20 cellular contexts compared by ENCODE assay signal in genomic region chr4:149056615-149057014, GRCh38.
"Had no signal": no experiment of that assay in that cellular context is flagged by ENCODE, and none has a peak within 500 bp of the region (broad histone marks: within the 10 kb centered on the region; RNA-seq: fewer than 3 reads in every experiment).

No MANE protein-coding gene starts in this region.

- H3K9me3 ChIP-seq: gastrocnemius medialis, heart right ventricle, neutrophil, psoas muscle, spleen, tibial artery had no signal

- H3K4me3 Mint-ChIP-seq: dendritic cell treated with granulocyte-macrophage colony-stimulating factor and Interleukin-4, amounts not matched to agents 40 ng/mL and 50 ng/mL, for 4 days; naive thymus-derived CD4-positive, alpha-beta T cell; stimulated activated memory B cell treated with anti-CD40 and anti-IgM and Interleukin-4, amounts not matched to agents 10 μg/mL and 1 μg/mL and 100 μg/mL, for 72 hours; stimulated activated naive CD8-positive, alpha-beta T cell treated with anti-CD3 and anti-CD28 coated beads, Interleukin-15, Interleukin-2, amounts not matched to agents 100 ng/mL and 50 ng/mL, for 24 hours had no signal

- H3K36me3 ChIP-seq: gastrocnemius medialis, heart right ventricle, neutrophil, spleen, tibial artery had no signal

- H3K27me3 Mint-ChIP-seq: dendritic cell treated with granulocyte-macrophage colony-stimulating factor and Interleukin-4, amounts not matched to agents 40 ng/mL and 50 ng/mL, for 4 days; stimulated activated memory B cell treated with anti-CD40 and anti-IgM and Interleukin-4, amounts not matched to agents 10 μg/mL and 1 μg/mL and 100 μg/mL, for 72 hours had no signal

- H3K4me3 ChIP-seq: gastrocnemius medialis, heart right ventricle, lung, psoas muscle, spleen, tibial artery had no signal

- ATAC-seq: gastrocnemius medialis; heart right ventricle; left ventricle myocardium superior; naive thymus-derived CD4-positive, alpha-beta T cell; psoas muscle; sciatic nerve; stimulated activated memory B cell treated with anti-CD40 and anti-IgM and Interleukin-4, amounts not matched to agents 10 μg/mL and 1 μg/mL and 100 μg/mL, for 72 hours had no signal

- H3K9me3 Mint-ChIP-seq: dendritic cell treated with granulocyte-macrophage colony-stimulating factor and Interleukin-4, amounts not matched to agents 40 ng/mL and 50 ng/mL, for 4 days; stimulated activated memory B cell treated with anti-CD40 and anti-IgM and Interleukin-4, amounts not matched to agents 10 μg/mL and 1 μg/mL and 100 μg/mL, for 72 hours; stimulated activated naive CD8-positive, alpha-beta T cell treated with anti-CD3 and anti-CD28 coated beads, Interleukin-15, Interleukin-2, amounts not matched to agents 100 ng/mL and 50 ng/mL, for 24 hours had no signal

- H3K27ac Mint-ChIP-seq: dendritic cell treated with granulocyte-macrophage colony-stimulating factor and Interleukin-4, amounts not matched to agents 40 ng/mL and 50 ng/mL, for 4 days; naive thymus-derived CD4-positive, alpha-beta T cell; stimulated activated memory B cell treated with anti-CD40 and anti-IgM and Interleukin-4, amounts not matched to agents 10 μg/mL and 1 μg/mL and 100 μg/mL, for 72 hours; stimulated activated naive CD8-positive, alpha-beta T cell treated with anti-CD3 and anti-CD28 coated beads, Interleukin-15, Interleukin-2, amounts not matched to agents 100 ng/mL and 50 ng/mL, for 24 hours had no signal

- H3K4me1 ChIP-seq: gastrocnemius medialis, heart right ventricle, psoas muscle, spleen, tibial artery had no signal

- DNase-seq: cerebellar nuclear complex; erythroblast; gastrocnemius medialis; heart right ventricle; islet precursor cell; left ventricle myocardium superior; mesendoderm; naive thymus-derived CD4-positive, alpha-beta T cell; psoas muscle; spleen; stimulated activated CD4-positive, alpha-beta T cell treated with anti-CD3 and anti-CD28 coated beads, Interleukin-15, amount 100 ng/mL, for 24 hours; stimulated activated CD4-positive, alpha-beta T cell treated with anti-CD3 and anti-CD28 coated beads, Interleukin-1b, Interleukin-23, amount 100 ng/mL, for 48 hours; stimulated activated CD4-positive, alpha-beta T cell treated with anti-CD3 and anti-CD28 coated beads, Interleukin-4, amount 100 ng/mL, for 24 hours; tibial artery had no signal

- H3K4me1 Mint-ChIP-seq: naive thymus-derived CD4-positive, alpha-beta T cell; stimulated activated memory B cell treated with anti-CD40 and anti-IgM and Interleukin-4, amounts not matched to agents 10 μg/mL and 1 μg/mL and 100 μg/mL, for 72 hours had no signal

- H3K27me3 ChIP-seq: gastrocnemius medialis, heart right ventricle, neutrophil, spleen, tibial artery had no signal

- H3K36me3 Mint-ChIP-seq: naive thymus-derived CD4-positive, alpha-beta T cell; stimulated activated memory B cell treated with anti-CD40 and anti-IgM and Interleukin-4, amounts not matched to agents 10 μg/mL and 1 μg/mL and 100 μg/mL, for 72 hours had no signal

- H3K27ac ChIP-seq: gastrocnemius medialis, heart right ventricle, neutrophil, psoas muscle, spleen, tibial artery had no signal
